In the genomic region with DNA sequence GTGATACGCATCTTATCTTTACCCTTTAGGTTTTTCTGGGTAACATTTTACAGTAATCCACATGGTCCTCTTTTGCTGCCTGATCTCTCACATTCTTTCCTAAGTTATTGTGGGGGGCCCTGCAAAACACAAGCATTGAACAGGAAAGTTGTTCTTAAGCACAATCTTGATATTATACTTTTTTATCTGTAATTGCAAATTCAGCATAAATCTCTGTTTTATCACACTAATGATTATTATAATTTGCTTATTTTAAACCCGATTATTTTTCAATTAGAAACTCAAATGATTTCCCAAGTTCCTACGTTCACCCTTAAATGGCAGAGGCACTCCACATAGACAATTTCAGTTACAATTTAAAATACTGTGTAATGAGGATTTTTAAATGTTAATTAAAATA, we compare ENCODE assay signal across 28 cellular contexts.
"Had no signal": no experiment of that assay in that cellular context is flagged by ENCODE, and none has a peak within 500 bp of the region (broad histone marks: within the 10 kb centered on the region; RNA-seq: fewer than 3 reads in every experiment).

No MANE protein-coding gene starts in this region.

- H3K27ac ChIP-seq: colonic mucosa, coronary artery, dorsolateral prefrontal cortex, epithelial cell of prostate, esophagus muscularis mucosa, esophagus squamous epithelium, foreskin keratinocyte, gastrocnemius medialis, gastroesophageal sphincter, heart left ventricle, heart right ventricle, hepatocyte had no signal

- DNase-seq: colonic mucosa; cortex of kidney; dermis blood vessel endothelial cell; dorsolateral prefrontal cortex; effector CD4-positive, alpha-beta T cell; effector CD8-positive, alpha-beta T cell; effector memory CD4-positive, alpha-beta T cell; effector memory CD8-positive, alpha-beta T cell; endodermal cell; erythroblast; esophagus squamous epithelium; foreskin fibroblast; foreskin melanocyte; gastrocnemius medialis; glutamatergic neuron; head of caudate nucleus; heart left ventricle; heart right ventricle had no signal

- H3K27me3 ChIP-seq: colonic mucosa, dorsolateral prefrontal cortex, esophagus muscularis mucosa, esophagus squamous epithelium, foreskin keratinocyte, gastrocnemius medialis, gastroesophageal sphincter, heart right ventricle, hepatocyte had no signal

- ATAC-seq: effector memory CD8-positive, alpha-beta T cell; esophagus mucosa; foreskin keratinocyte; gastrocnemius medialis; gastroesophageal sphincter; heart left ventricle; heart right ventricle had no signal

- H3K36me3 ChIP-seq: colonic mucosa, esophagus muscularis mucosa, esophagus squamous epithelium, gastrocnemius medialis, gastroesophageal sphincter, heart left ventricle, heart right ventricle had no signal

- H3K79me2 ChIP-seq: hepatocyte had no signal

- FAIRE-seq: endometrium, endothelial cell of umbilical vein, frontal cortex had no signal

- H3K9me3 ChIP-seq: colonic mucosa, esophagus muscularis mucosa, esophagus squamous epithelium, gastrocnemius medialis, gastroesophageal sphincter, heart left ventricle, heart right ventricle had no signal

- H3K4me1 ChIP-seq: colonic mucosa, esophagus muscularis mucosa, esophagus squamous epithelium, foreskin keratinocyte, gastrocnemius medialis, gastroesophageal sphincter, heart left ventricle, heart right ventricle had no signal

- H2AFZ ChIP-seq: hepatocyte had no signal

- H3K4me3 ChIP-seq: colonic mucosa, coronary artery, dorsolateral prefrontal cortex, esophagus muscularis mucosa, esophagus squamous epithelium, gastrocnemius medialis, gastroesophageal sphincter, heart left ventricle, heart right ventricle, hepatocyte had no signal

- H3K4me2 ChIP-seq: hepatocyte had no signal
